In the genomic region with DNA sequence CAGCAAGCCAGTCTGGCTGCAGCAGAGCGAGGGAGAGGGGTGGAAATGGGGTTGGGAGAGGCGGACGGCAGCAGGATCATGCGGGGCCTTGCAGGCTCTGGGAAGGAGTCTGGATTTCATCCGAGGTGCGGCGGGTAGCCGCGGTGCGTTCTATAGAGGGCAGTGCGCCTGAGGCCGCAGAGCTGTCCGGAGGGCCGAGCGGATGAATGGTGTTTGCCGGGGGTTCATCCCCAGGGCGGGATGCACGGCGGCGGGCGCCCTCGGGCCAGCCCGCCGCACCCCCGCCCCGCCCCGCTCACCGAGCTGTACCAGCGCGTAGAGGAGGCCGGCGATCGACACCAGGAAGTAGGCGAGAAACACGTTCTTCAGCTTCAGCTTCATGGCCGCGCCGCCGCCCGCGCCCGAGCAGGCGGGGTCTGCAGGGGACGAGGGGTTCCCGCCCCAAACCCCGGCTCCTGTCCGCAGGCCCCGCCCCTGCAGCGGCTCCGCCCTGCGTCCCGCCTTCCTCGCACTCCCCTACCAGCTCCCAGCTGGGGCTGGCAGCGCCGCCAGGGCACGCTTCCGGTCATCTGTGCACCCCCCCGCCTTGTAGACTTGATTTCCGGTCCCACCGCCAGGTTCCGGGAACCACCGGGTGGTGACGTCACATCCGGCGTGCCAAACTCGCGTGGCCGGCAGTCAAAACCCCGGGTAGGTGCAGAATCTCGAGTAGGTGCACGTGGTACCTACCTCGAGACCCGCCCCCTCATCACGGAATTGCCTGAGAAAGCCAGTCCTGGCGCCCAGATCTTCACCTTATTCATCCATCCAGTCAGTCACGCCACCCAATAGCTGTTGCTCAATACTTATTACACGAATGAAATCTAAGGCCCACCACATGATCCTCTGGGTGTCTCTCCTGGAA, we compare ENCODE assay signal across 1 cellular context.
TF ChIP-seq lines count a peak whose summit lies in the region.

A gene (minus strand): TSS at position 420 of the 904 bp plus-strand sequence. CDS start 39 bp downstream, at position 381.

TF ChIP-seq in K562, 482 proteins besides CTCF, POLR2A, EP300 and RAD21 (continued from another document and continues in another):
- TF ChIP-seq, protein P1, sequence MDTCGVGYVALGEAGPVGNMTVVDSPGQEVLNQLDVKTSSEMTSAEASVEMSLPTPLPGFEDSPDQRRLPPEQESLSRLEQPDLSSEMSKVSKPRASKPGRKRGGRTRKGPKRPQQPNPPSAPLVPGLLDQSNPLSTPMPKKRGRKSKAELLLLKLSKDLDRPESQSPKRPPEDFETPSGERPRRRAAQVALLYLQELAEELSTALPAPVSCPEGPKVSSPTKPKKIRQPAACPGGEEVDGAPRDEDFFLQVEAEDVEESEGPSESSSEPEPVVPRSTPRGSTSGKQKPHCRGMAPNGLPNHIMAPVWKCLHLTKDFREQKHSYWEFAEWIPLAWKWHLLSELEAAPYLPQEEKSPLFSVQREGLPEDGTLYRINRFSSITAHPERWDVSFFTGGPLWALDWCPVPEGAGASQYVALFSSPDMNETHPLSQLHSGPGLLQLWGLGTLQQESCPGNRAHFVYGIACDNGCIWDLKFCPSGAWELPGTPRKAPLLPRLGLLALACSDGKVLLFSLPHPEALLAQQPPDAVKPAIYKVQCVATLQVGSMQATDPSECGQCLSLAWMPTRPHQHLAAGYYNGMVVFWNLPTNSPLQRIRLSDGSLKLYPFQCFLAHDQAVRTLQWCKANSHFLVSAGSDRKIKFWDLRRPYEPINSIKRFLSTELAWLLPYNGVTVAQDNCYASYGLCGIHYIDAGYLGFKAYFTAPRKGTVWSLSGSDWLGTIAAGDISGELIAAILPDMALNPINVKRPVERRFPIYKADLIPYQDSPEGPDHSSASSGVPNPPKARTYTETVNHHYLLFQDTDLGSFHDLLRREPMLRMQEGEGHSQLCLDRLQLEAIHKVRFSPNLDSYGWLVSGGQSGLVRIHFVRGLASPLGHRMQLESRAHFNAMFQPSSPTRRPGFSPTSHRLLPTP (IDR thresholded peaks at IDR 0.05; ENCODE audit: borderline replicate concordance, extremely low read depth, insufficient read length): no peak
- TF ChIP-seq ZBTB1 (CRISPR knock-in tag; IDR thresholded peaks at IDR 0.05; ENCODE audit: borderline replicate concordance, low read depth) (no peak), HEY1 (CRISPR knock-in tag; IDR thresholded peaks at IDR 0.05; ENCODE audit: borderline replicate concordance) (no peak), DPF2 (IDR thresholded peaks at IDR 0.05) (peak; percentile 48), RBM22 (IDR thresholded peaks at IDR 0.05; ENCODE audit: low read depth, low read length, poor library complexity, severe bottlenecking) (peak; percentile 66), ZNF707 (CRISPR knock-in tag; conservative IDR thresholded peaks at IDR 0.05) (no peak), BCOR (IDR thresholded peaks at IDR 0.05) (no peak), ZFP36 (IDR thresholded peaks at IDR 0.05; ENCODE audit: low read depth, low read length, partially characterized antibody) (no peak), FOXK2 (conservative IDR thresholded peaks at IDR 0.05 in 1 of 2, IDR thresholded peaks at IDR 0.05 in 1 of 2; ENCODE audit: low read depth in 2 of 2) (peak; percentile 67 to 69; a peak in 3 of 4 replicates), MEF2A (IDR thresholded peaks at IDR 0.05; ENCODE audit: control insufficient read depth, low read depth, low read length) (no peak), MEIS2 (IDR thresholded peaks at IDR 0.05; ENCODE audit: partially characterized antibody) (no peak), FOSL1 (tag; conservative IDR thresholded peaks at IDR 0.05) (peak; percentile 35), RFX1 (IDR thresholded peaks at IDR 0.05) (no peak), NR2C2 (CRISPR knock-in tag; IDR thresholded peaks at IDR 0.05) (no peak), NR2C2 (tag; IDR thresholded peaks at IDR 0.05) (peak; percentile 82), KDM4B (IDR thresholded peaks at IDR 0.05; ENCODE audit: borderline replicate concordance in 2 of 2, low read depth in 1 of 2) (peak in 1 of 2 experiments; percentile 90; a peak in 1 of 4 replicates), NRF1 (conservative IDR thresholded peaks at IDR 0.05 in 1 of 2, IDR thresholded peaks at IDR 0.05 in 1 of 2) (peak; percentile 75 to 78), RUNX1 (IDR thresholded peaks at IDR 0.05; ENCODE audit: low read depth) (no peak), GTF2A2 (tag; IDR thresholded peaks at IDR 0.05) (no peak), MBD2 (IDR thresholded peaks at IDR 0.05; ENCODE audit: borderline replicate concordance, low read depth) (0 out of 2 replicates have a peak, but pooled peaks have one; percentile 37), CAMTA2 (CRISPR knock-in tag; conservative IDR thresholded peaks at IDR 0.05) (no peak), DMBX1 (CRISPR knock-in tag; IDR thresholded peaks at IDR 0.05; ENCODE audit: borderline replicate concordance) (no peak; the same call in 1 of the 2 replicates), HOXB6 (CRISPR knock-in tag; IDR thresholded peaks at IDR 0.05; ENCODE audit: borderline replicate concordance) (no peak), ZNF445 (CRISPR knock-in tag; IDR thresholded peaks at IDR 0.05; ENCODE audit: low read depth) (no peak), ERF (CRISPR knock-in tag; IDR thresholded peaks at IDR 0.05) (no peak)
- TF ChIP-seq, protein P2, sequence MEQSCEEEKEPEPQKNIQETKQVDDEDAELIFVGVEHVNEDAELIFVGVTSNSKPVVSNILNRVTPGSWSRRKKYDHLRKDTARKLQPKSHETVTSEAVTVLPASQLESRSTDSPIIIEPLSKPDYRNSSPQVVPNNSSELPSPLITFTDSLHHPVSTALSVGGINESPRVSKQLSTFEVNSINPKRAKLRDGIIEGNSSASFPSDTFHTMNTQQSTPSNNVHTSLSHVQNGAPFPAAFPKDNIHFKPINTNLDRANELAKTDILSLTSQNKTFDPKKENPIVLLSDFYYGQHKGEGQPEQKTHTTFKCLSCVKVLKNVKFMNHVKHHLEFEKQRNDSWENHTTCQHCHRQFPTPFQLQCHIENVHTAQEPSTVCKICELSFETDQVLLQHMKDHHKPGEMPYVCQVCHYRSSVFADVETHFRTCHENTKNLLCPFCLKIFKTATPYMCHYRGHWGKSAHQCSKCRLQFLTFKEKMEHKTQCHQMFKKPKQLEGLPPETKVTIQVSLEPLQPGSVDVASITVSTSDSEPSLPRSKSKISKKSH (CRISPR knock-in tag; IDR thresholded peaks at IDR 0.05): no peak
- TF ChIP-seq, protein P3, sequence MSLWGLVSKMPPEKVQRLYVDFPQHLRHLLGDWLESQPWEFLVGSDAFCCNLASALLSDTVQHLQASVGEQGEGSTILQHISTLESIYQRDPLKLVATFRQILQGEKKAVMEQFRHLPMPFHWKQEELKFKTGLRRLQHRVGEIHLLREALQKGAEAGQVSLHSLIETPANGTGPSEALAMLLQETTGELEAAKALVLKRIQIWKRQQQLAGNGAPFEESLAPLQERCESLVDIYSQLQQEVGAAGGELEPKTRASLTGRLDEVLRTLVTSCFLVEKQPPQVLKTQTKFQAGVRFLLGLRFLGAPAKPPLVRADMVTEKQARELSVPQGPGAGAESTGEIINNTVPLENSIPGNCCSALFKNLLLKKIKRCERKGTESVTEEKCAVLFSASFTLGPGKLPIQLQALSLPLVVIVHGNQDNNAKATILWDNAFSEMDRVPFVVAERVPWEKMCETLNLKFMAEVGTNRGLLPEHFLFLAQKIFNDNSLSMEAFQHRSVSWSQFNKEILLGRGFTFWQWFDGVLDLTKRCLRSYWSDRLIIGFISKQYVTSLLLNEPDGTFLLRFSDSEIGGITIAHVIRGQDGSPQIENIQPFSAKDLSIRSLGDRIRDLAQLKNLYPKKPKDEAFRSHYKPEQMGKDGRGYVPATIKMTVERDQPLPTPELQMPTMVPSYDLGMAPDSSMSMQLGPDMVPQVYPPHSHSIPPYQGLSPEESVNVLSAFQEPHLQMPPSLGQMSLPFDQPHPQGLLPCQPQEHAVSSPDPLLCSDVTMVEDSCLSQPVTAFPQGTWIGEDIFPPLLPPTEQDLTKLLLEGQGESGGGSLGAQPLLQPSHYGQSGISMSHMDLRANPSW (CRISPR knock-in tag; IDR thresholded peaks at IDR 0.05): no peak
- TF ChIP-seq, protein P4, sequence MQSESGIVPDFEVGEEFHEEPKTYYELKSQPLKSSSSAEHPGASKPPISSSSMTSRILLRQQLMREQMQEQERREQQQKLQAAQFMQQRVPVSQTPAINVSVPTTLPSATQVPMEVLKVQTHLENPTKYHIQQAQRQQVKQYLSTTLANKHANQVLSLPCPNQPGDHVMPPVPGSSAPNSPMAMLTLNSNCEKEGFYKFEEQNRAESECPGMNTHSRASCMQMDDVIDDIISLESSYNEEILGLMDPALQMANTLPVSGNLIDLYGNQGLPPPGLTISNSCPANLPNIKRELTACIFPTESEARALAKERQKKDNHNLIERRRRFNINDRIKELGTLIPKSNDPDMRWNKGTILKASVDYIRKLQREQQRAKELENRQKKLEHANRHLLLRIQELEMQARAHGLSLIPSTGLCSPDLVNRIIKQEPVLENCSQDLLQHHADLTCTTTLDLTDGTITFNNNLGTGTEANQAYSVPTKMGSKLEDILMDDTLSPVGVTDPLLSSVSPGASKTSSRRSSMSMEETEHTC (IDR thresholded peaks at IDR 0.05): 0 out of 2 replicates have a peak, but pooled peaks have one; percentile 26
- TF ChIP-seq, protein P5, sequence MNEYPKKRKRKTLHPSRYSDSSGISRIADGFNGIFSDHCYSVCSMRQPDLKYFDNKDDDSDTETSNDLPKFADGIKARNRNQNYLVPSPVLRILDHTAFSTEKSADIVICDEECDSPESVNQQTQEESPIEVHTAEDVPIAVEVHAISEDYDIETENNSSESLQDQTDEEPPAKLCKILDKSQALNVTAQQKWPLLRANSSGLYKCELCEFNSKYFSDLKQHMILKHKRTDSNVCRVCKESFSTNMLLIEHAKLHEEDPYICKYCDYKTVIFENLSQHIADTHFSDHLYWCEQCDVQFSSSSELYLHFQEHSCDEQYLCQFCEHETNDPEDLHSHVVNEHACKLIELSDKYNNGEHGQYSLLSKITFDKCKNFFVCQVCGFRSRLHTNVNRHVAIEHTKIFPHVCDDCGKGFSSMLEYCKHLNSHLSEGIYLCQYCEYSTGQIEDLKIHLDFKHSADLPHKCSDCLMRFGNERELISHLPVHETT (CRISPR knock-in tag; conservative IDR thresholded peaks at IDR 0.05 in 1 of 2, IDR thresholded peaks at IDR 0.05 in 1 of 2): peak in 1 of 2 experiments; percentile 89; a peak in 2 of 4 replicates
- TF ChIP-seq, protein P6, sequence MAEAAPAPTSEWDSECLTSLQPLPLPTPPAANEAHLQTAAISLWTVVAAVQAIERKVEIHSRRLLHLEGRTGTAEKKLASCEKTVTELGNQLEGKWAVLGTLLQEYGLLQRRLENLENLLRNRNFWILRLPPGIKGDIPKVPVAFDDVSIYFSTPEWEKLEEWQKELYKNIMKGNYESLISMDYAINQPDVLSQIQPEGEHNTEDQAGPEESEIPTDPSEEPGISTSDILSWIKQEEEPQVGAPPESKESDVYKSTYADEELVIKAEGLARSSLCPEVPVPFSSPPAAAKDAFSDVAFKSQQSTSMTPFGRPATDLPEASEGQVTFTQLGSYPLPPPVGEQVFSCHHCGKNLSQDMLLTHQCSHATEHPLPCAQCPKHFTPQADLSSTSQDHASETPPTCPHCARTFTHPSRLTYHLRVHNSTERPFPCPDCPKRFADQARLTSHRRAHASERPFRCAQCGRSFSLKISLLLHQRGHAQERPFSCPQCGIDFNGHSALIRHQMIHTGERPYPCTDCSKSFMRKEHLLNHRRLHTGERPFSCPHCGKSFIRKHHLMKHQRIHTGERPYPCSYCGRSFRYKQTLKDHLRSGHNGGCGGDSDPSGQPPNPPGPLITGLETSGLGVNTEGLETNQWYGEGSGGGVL (CRISPR knock-in tag; IDR thresholded peaks at IDR 0.05): no peak
- TF ChIP-seq, protein P7, sequence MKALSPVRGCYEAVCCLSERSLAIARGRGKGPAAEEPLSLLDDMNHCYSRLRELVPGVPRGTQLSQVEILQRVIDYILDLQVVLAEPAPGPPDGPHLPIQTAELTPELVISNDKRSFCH (CRISPR knock-in tag; IDR thresholded peaks at IDR 0.05): no peak
- TF ChIP-seq, protein P7 (tag; IDR thresholded peaks at IDR 0.05): 0 out of 2 replicates have a peak, but pooled peaks have one; percentile 21
- TF ChIP-seq, protein P8, sequence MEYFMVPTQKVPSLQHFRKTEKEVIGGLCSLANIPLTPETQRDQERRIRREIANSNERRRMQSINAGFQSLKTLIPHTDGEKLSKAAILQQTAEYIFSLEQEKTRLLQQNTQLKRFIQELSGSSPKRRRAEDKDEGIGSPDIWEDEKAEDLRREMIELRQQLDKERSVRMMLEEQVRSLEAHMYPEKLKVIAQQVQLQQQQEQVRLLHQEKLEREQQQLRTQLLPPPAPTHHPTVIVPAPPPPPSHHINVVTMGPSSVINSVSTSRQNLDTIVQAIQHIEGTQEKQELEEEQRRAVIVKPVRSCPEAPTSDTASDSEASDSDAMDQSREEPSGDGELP (CRISPR knock-in tag; IDR thresholded peaks at IDR 0.05; ENCODE audit: borderline replicate concordance): peak; percentile 100
- TF ChIP-seq, protein P9, sequence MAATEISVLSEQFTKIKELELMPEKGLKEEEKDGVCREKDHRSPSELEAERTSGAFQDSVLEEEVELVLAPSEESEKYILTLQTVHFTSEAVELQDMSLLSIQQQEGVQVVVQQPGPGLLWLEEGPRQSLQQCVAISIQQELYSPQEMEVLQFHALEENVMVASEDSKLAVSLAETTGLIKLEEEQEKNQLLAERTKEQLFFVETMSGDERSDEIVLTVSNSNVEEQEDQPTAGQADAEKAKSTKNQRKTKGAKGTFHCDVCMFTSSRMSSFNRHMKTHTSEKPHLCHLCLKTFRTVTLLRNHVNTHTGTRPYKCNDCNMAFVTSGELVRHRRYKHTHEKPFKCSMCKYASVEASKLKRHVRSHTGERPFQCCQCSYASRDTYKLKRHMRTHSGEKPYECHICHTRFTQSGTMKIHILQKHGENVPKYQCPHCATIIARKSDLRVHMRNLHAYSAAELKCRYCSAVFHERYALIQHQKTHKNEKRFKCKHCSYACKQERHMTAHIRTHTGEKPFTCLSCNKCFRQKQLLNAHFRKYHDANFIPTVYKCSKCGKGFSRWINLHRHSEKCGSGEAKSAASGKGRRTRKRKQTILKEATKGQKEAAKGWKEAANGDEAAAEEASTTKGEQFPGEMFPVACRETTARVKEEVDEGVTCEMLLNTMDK (IDR thresholded peaks at IDR 0.05; ENCODE audit: borderline replicate concordance, insufficient read depth, low read depth, low read length, poor library complexity, severe bottlenecking): peak; percentile 67
- TF ChIP-seq, protein P10, sequence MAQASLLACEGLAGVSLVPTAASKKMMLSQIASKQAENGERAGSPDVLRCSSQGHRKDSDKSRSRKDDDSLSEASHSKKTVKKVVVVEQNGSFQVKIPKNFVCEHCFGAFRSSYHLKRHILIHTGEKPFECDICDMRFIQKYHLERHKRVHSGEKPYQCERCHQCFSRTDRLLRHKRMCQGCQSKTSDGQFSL (CRISPR knock-in tag; IDR thresholded peaks at IDR 0.05): no peak
- TF ChIP-seq, protein P10 (tag; IDR thresholded peaks at IDR 0.05): no peak
